ENCODE assay signal across 25 cellular contexts in the genomic region with DNA sequence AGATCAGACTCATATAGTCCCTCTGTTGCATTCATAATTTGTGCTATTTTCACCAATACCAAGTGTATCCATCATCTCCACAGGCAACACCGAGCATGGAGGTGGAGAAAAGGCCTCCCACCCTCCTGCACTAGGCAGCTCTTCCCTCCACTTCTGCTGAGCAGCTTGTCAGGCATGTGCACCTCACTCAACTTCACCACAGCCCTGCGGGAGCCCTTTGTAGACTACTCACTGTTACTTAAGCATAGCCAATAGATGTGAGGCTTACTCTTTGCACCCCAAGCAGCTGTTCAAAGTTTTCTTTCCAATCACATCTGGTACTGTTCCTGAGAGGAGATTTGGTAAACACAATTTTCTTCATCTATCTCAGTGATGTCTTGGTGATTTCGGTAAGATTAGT. TPM values are rescaled to one million over a fixed set of nuclear protein-coding genes. Genes with fewer than 3 reads are reported as not detected.
DNase-seq lines count a peak whose midpoint lies in the region; ATAC-seq and TF ChIP-seq lines count a peak whose summit lies in the region.
"Had no signal": no experiment of that assay in that cellular context is flagged by ENCODE, and none has a peak within 500 bp of the region (broad histone marks: within the 10 kb centered on the region; RNA-seq: fewer than 3 reads in every experiment).

No MANE protein-coding gene starts in this region.

- no peak for TF ChIP-seq CTCF in foreskin keratinocyte (conservative IDR thresholded peaks at IDR 0.05)
- TF ChIP-seq CTCF in thyroid gland (IDR thresholded peaks at IDR 0.05), result no peak

- TF ChIP-seq POLR2A in thyroid gland (IDR thresholded peaks at IDR 0.05), result no peak

- H3K4me3 ChIP-seq in SJCRH30, result no peak overlapping the region
- no peak overlapping the region for H3K4me3 ChIP-seq in thyroid gland (replicated peaks in 1 of 3)
- H3K4me3 ChIP-seq: MG63 had no signal

- H3K36me3 ChIP-seq in SJCRH30, result no peaks in the 10 kb centered on the region
- H3K36me3 ChIP-seq in thyroid gland, result no peaks in the 10 kb centered on the region
- H3K36me3 ChIP-seq: BE2C, MG63 had no signal

- H3K4me1 ChIP-seq in SJCRH30 (no peaks in the 10 kb centered on the region), foreskin keratinocyte (no peaks in the 10 kb centered on the region), thyroid gland (no peaks in the 10 kb centered on the region)
- H3K4me1 ChIP-seq: BE2C, Caco-2 had no signal

- peaks cover 9% of the 10 kb centered on the region for H3K4me1 Mint-ChIP-seq in stimulated activated naive CD8-positive, alpha-beta T cell treated with anti-CD3 and anti-CD28 coated beads, Interleukin-15, amount 100 ng/mL, for 72 hours

- WGBS in thyroid gland, 2 donors, result 56 to 63% methylated on average over 3 of the region's 3 CpGs

- no peak overlapping the region for H3K27ac Mint-ChIP-seq in stimulated activated naive CD8-positive, alpha-beta T cell treated with anti-CD3 and anti-CD28 coated beads, Interleukin-15, amount 100 ng/mL, for 72 hours
- H3K27ac Mint-ChIP-seq: CD4-positive, alpha-beta T cell; HFFc6 had no signal

- H3K27me3 ChIP-seq in SJCRH30 (no peaks in the 10 kb centered on the region), foreskin keratinocyte (no peaks in the 10 kb centered on the region), thyroid gland (no peaks in the 10 kb centered on the region)
- H3K27me3 ChIP-seq: MG63 had no signal

- no peaks in the 10 kb centered on the region for H3K9me3 ChIP-seq in SJCRH30 (replicated peaks)
- H3K9me3 ChIP-seq in thyroid gland, result no peaks in the 10 kb centered on the region
- H3K9me3 ChIP-seq: BE2C, Caco-2, MG63 had no signal

- H3K9me3 Mint-ChIP-seq in stimulated activated naive CD8-positive, alpha-beta T cell treated with anti-CD3 and anti-CD28 coated beads, Interleukin-15, amount 100 ng/mL, for 72 hours, result no peaks in the 10 kb centered on the region
- H3K9me3 Mint-ChIP-seq: CD4-positive, alpha-beta T cell had no signal

- H3K27ac ChIP-seq in SJCRH30 (no peak overlapping the region), foreskin keratinocyte (no peak overlapping the region), thyroid gland (no peak overlapping the region)

- H3K27me3 Mint-ChIP-seq in stimulated activated naive CD8-positive, alpha-beta T cell treated with anti-CD3 and anti-CD28 coated beads, Interleukin-15, amount 100 ng/mL, for 72 hours, result no peaks in the 10 kb centered on the region
- H3K27me3 Mint-ChIP-seq: CD4-positive, alpha-beta T cell had no signal

- ATAC-seq in stimulated activated naive CD8-positive, alpha-beta T cell treated with anti-CD3 and anti-CD28 coated beads, Interleukin-15, amount 100 ng/mL, for 72 hours, result peak; percentile 18
- no peak for ATAC-seq in stimulated activated naive CD8-positive, alpha-beta T cell treated with anti-CD3 and anti-CD28 coated beads, Interleukin-15, Interleukin-2, amounts not matched to agents 100 U/mL and 50 U/mL, for 24 hours
- peak; percentile 31 for ATAC-seq in foreskin keratinocyte
- ATAC-seq: PC-3 had no signal

- intact Hi-C loops in thyroid gland (cut with DNase I), result no loop called here

- H3K4me3 Mint-ChIP-seq in stimulated activated naive CD8-positive, alpha-beta T cell treated with anti-CD3 and anti-CD28 coated beads, Interleukin-15, amount 100 ng/mL, for 72 hours, result no peak overlapping the region
- H3K4me3 Mint-ChIP-seq: CD4-positive, alpha-beta T cell; HFFc6 had no signal

- no peak for DNase-seq in stimulated activated naive CD8-positive, alpha-beta T cell treated with anti-CD3 and anti-CD28 coated beads, Interleukin-15, amount 100 ng/mL, for 72 hours
- no peak for DNase-seq in stimulated activated naive CD8-positive, alpha-beta T cell treated with anti-CD3 and anti-CD28 coated beads, Interleukin-15, Interleukin-2, amounts not matched to agents 100 U/mL and 50 U/mL, for 24 hours
- DNase-seq in SJCRH30, result peak; percentile 2 to 5
- DNase-seq in foreskin keratinocyte, result no peak
- DNase-seq in thyroid gland, result no peak
- DNase-seq in H4 (ENCODE audit: low spot score), result no peak
- DNase-seq in DMS79 (lab: John Stamatoyannopoulos, UW), result no peak
- no peak for DNase-seq in cerebellum (ENCODE audit: low spot score)
- DNase-seq: BE2C; Caco-2; CD4-positive, alpha-beta T cell; DMS53; H7; HFFc6; Kasumi-1; MG63; NCI-H1092; NCI-H146; NCI-H2029 treated with DMSO at 0.1 percent for 48 hours; NCI-H82; PC-3; RPMI8226; SIG-M5 had no signal

RNA-seq across cellular contexts. Expression of gene GUCA1C, which starts 16.9 kb away (rescaled TPM):
- not detected in 2 replicates for total RNA-seq in SJCRH30 (2014; rRNA removed; shearing (Covaris generic))
- total RNA-seq in foreskin keratinocyte, result 0.28 TPM in 1 of 2 replicates, not detected in the other
- 0.08 and 0.43 TPM in 2 replicates for polyA plus RNA-seq in foreskin keratinocyte
- total RNA-seq in thyroid gland, result not detected
- not detected in 2 replicates for total RNA-seq in H4 (2014; rRNA removed; shearing (Covaris generic))
- not detected for total RNA-seq in cerebellum
- total RNA-seq: A172; Caco-2; CD4-positive, alpha-beta T cell; H7; HFFc6; HT-29; PC-3 had no signal

Comparison
In these comparisons a context has a peak if more than half of its experiments do, and no peak if none do; other contexts are left out.
1. DNase-seq: peak in SJCRH30 (2 of 2); none in stimulated activated naive CD8-positive, alpha-beta T cell treated with anti-CD3 and anti-CD28 coated beads, Interleukin-15, amount 100 ng/mL, for 72 hours (0 of 2), stimulated activated naive CD8-positive, alpha-beta T cell treated with anti-CD3 and anti-CD28 coated beads, Interleukin-15, Interleukin-2, amounts not matched to agents 100 U/mL and 50 U/mL, for 24 hours (single experiment), foreskin keratinocyte (0 of 2), thyroid gland (0 of 2), H4 (single experiment), DMS79 (single experiment) and cerebellum (single experiment).